Comparison of ENCODE assay signal across 29 cellular contexts in genomic region chr12:29634057-29634456, GRCh38.
DNase-seq lines count a peak whose midpoint lies in the region; TF ChIP-seq lines count a peak whose summit lies in the region.
"Had no signal": no experiment of that assay in that cellular context is flagged by ENCODE, and none has a peak within 500 bp of the region (broad histone marks: within the 10 kb centered on the region; RNA-seq: fewer than 3 reads in every experiment).

No MANE protein-coding gene starts in this region.

- no peak for TF ChIP-seq CTCF in MCF 10A (IDR thresholded peaks at IDR 0.05; ENCODE audit: unreplicated experiment)
- no peak for TF ChIP-seq CTCF in breast epithelium (IDR thresholded peaks at IDR 0.05)
- no peak for TF ChIP-seq CTCF in choroid plexus epithelial cell (conservative IDR thresholded peaks at IDR 0.05; ENCODE audit: low read depth, low read length)
- no peak for TF ChIP-seq CTCF in HFFc6 (IDR thresholded peaks at IDR 0.05)

- peaks cover 20% of the 10 kb centered on the region for H3K4me1 Mint-ChIP-seq in MCF 10A (ENCODE audit: insufficient read depth, unreplicated experiment)
- H3K4me1 Mint-ChIP-seq in activated CD4-positive, alpha-beta T cell treated with anti-CD3 and anti-CD28 coated beads, Interleukin-2, amount 10 ng/mL, durations not matched to agents 7 days and 5 days, result no peaks in the 10 kb centered on the region
- H3K4me1 Mint-ChIP-seq in HFFc6 (ENCODE audit: low read depth), result no peaks in the 10 kb centered on the region
- H3K4me1 Mint-ChIP-seq: B cell; CD8-positive, alpha-beta memory T cell; naive B cell had no signal

- POLR2A ChIA-PET in MCF 10A (lab: Yijun Ruan, JAX), result interaction anchor here (0.7 kb wide), 1 partner anchor 19 kb away, joined by 3 read pairs; no protein-coding TSS in a partner anchor
- POLR2A ChIA-PET in activated CD4-positive, alpha-beta T cell treated with anti-CD3 and anti-CD28 coated beads, Interleukin-2, amount 10 ng/mL, durations not matched to agents 7 days and 5 days (lab: Charles Lee), result no interaction called here

- H3K27me3 Mint-ChIP-seq in MCF 10A (ENCODE audit: insufficient read depth, unreplicated experiment) (no peaks in the 10 kb centered on the region), HFFc6 (ENCODE audit: insufficient read depth) (no peaks in the 10 kb centered on the region; the same call in 1 of the 2 replicates)
- no peaks in the 10 kb centered on the region for H3K27me3 Mint-ChIP-seq in activated CD4-positive, alpha-beta T cell treated with anti-CD3 and anti-CD28 coated beads, Interleukin-2, amount 10 ng/mL, durations not matched to agents 7 days and 5 days
- H3K27me3 Mint-ChIP-seq: B cell, naive B cell had no signal

- H3K4me3 Mint-ChIP-seq in MCF 10A (ENCODE audit: unreplicated experiment) (no peak overlapping the region), HFFc6 (no peak overlapping the region)
- no peak overlapping the region for H3K4me3 Mint-ChIP-seq in activated CD4-positive, alpha-beta T cell treated with anti-CD3 and anti-CD28 coated beads, Interleukin-2, amount 10 ng/mL, durations not matched to agents 7 days and 5 days
- H3K4me3 Mint-ChIP-seq: activated naive CD4-positive, alpha-beta T cell treated with anti-CD3 and anti-CD28 coated beads for 36 hours; activated T-helper 1 cell treated with anti-CD3 and anti-CD28 coated beads, Interleukin-12 subunit alpha, Interleukin-12 subunit beta, Interleukin-2, Interleukin-4 antibody, amounts not matched to agents 30 ng/mL and 10 ng/mL and 1 ng/mL, durations not matched to agents 14 hours and 24 hours and 36 hours; B cell; CD8-positive, alpha-beta memory T cell; naive B cell; WTC11 had no signal

- H3K4me3 ChIP-seq in breast epithelium (no peak overlapping the region), choroid plexus epithelial cell (ENCODE audit: low read depth, low read length) (no peak overlapping the region)
- H3K4me3 ChIP-seq: hepatocyte, psoas muscle, uterus had no signal

- H3K9me3 Mint-ChIP-seq in MCF 10A (ENCODE audit: unreplicated experiment) (no peaks in the 10 kb centered on the region), HFFc6 (peaks cover 21% of the 10 kb centered on the region)
- no peaks in the 10 kb centered on the region for H3K9me3 Mint-ChIP-seq in activated CD4-positive, alpha-beta T cell treated with anti-CD3 and anti-CD28 coated beads, Interleukin-2, amount 10 ng/mL, durations not matched to agents 7 days and 5 days
- H3K9me3 Mint-ChIP-seq: activated naive CD4-positive, alpha-beta T cell treated with anti-CD3 and anti-CD28 coated beads for 36 hours; CD8-positive, alpha-beta memory T cell had no signal

- DNase-seq in MCF 10A (ENCODE audit: unreplicated experiment), result no peak
- no peak for DNase-seq in breast epithelium (ENCODE audit: low spot score in 2 of 2)
- peak; percentile 33 for DNase-seq in choroid plexus epithelial cell (ENCODE audit: low read depth)
- peak; percentile 16 for DNase-seq in hepatic stellate cell (ENCODE audit: low spot score)
- DNase-seq in activated CD4-positive, alpha-beta T cell treated with anti-CD3 and anti-CD28 coated beads, Interleukin-2, amount 10 ng/mL, durations not matched to agents 7 days and 5 days, result no peak
- no peak for DNase-seq in NCI-H1105 (lab: John Stamatoyannopoulos, UW)
- DNase-seq in HFFc6, result no peak
- DNase-seq in activated CD8-positive, alpha-beta memory T cell treated with anti-CD3 and anti-CD28 coated beads, Interleukin-2, amount 50 U/mL, for 48 hours, result no peak
- DNase-seq: 8988T; activated CD4-positive, alpha-beta T cell treated with anti-CD3 and anti-CD28 coated beads, Interleukin-2, amount 50 U/mL, for 4 hours; activated naive CD4-positive, alpha-beta T cell treated with anti-CD3 and anti-CD28 coated beads for 36 hours; amniotic stem cell; caudate nucleus; CD8-positive, alpha-beta memory T cell; foreskin melanocyte; Karpas-422; naive B cell; NCI-H1048; NCI-H1930; NCI-H69; psoas muscle; stimulated activated naive CD4-positive, alpha-beta T cell; T1000; uterus had no signal

- peaks cover 87% of the 10 kb centered on the region for H3K36me3 Mint-ChIP-seq in MCF 10A (ENCODE audit: insufficient read depth, unreplicated experiment)
- no peaks in the 10 kb centered on the region for H3K36me3 Mint-ChIP-seq in activated CD4-positive, alpha-beta T cell treated with anti-CD3 and anti-CD28 coated beads, Interleukin-2, amount 10 ng/mL, durations not matched to agents 7 days and 5 days (ENCODE audit: low read depth)
- H3K36me3 Mint-ChIP-seq in HFFc6 (ENCODE audit: low read depth), result no peaks in the 10 kb centered on the region; the same call in 1 of the 2 replicates
- H3K36me3 Mint-ChIP-seq: naive B cell had no signal

- H3K27ac Mint-ChIP-seq in MCF 10A (ENCODE audit: low read depth, unreplicated experiment) (peak overlapping the region; percentile 31), HFFc6 (no peak overlapping the region)
- H3K27ac Mint-ChIP-seq in activated CD4-positive, alpha-beta T cell treated with anti-CD3 and anti-CD28 coated beads, Interleukin-2, amount 10 ng/mL, durations not matched to agents 7 days and 5 days, result no peak overlapping the region
- H3K27ac Mint-ChIP-seq: activated naive CD4-positive, alpha-beta T cell treated with anti-CD3 and anti-CD28 coated beads for 36 hours; activated T-helper 1 cell treated with anti-CD3 and anti-CD28 coated beads, Interleukin-12 subunit alpha, Interleukin-12 subunit beta, Interleukin-2, Interleukin-4 antibody, amounts not matched to agents 30 ng/mL and 10 ng/mL and 1 ng/mL, durations not matched to agents 14 hours and 24 hours and 36 hours; B cell; CD8-positive, alpha-beta memory T cell; naive B cell had no signal

- BruUV-seq in MCF 10A (replicated peaks; lab: Mats Ljungman, UMichigan), result no TSS peak

- intact Hi-C loops in MCF 10A (cut with micrococcal nuclease) (no loop called here), breast epithelium (cut with DNase I; ENCODE audit: low total_unique reads) (no loop called here)

- no peaks in the 10 kb centered on the region for H3K4me1 ChIP-seq in breast epithelium
- H3K4me1 ChIP-seq: uterus had no signal

- CTCF ChIA-PET in MCF 10A (lab: Yijun Ruan, JAX), result interaction anchor here (0.6 kb wide), 1 partner anchor 540 kb away, joined by 3 read pairs; no protein-coding TSS in a partner anchor
- CTCF ChIA-PET in activated CD4-positive, alpha-beta T cell treated with anti-CD3 and anti-CD28 coated beads, Interleukin-2, amount 10 ng/mL, durations not matched to agents 7 days and 5 days (lab: Charles Lee), result interaction anchor here (0.9 kb wide), 1 partner anchor 12 kb away, joined by 3 read pairs; no protein-coding TSS in a partner anchor

- no peak for TF ChIP-seq POLR2A in breast epithelium (IDR thresholded peaks at IDR 0.05)

- H3K27me3 ChIP-seq in breast epithelium, result no peaks in the 10 kb centered on the region
- H3K27me3 ChIP-seq: hepatocyte, neutrophil, uterus had no signal

- H3K9me3 ChIP-seq in breast epithelium, result no peaks in the 10 kb centered on the region
- H3K9me3 ChIP-seq: neutrophil, psoas muscle, uterus had no signal

- no peak overlapping the region for H3K27ac ChIP-seq in breast epithelium
- H3K27ac ChIP-seq: hepatocyte, neutrophil, psoas muscle, uterus had no signal

- H3K36me3 ChIP-seq in breast epithelium, result no peaks in the 10 kb centered on the region
- H3K36me3 ChIP-seq: neutrophil, uterus had no signal

Comparison
In these comparisons a context has a peak if more than half of its experiments do, and no peak if none do; other contexts are left out.
1. DNase-seq: peak in choroid plexus epithelial cell (single experiment) and hepatic stellate cell (single experiment); none in MCF 10A (single experiment), breast epithelium (0 of 2), activated CD4-positive, alpha-beta T cell treated with anti-CD3 and anti-CD28 coated beads, Interleukin-2, amount 10 ng/mL, durations not matched to agents 7 days and 5 days (single experiment), NCI-H1105 (single experiment), HFFc6 (single experiment) and activated CD8-positive, alpha-beta memory T cell treated with anti-CD3 and anti-CD28 coated beads, Interleukin-2, amount 50 U/mL, for 48 hours (single experiment).